Comparison of ENCODE assay signal across 8 cellular contexts in genomic region chr1:113904674-113905434, GRCh38.
A peak's percentile ranks its signal among the peaks of the same experiment; 100 is the strongest.
DNase-seq lines count a peak whose midpoint lies in the region; ATAC-seq and TF ChIP-seq lines count a peak whose summit lies in the region.

Gene AP4B1 (minus strand): TSS chr1:113904799. CDS start chr1:113904717, 82 bp downstream.
Gene DCLRE1B (plus strand): TSS chr1:113905326. CDS start chr1:113905587, 261 bp downstream.

- peak within 1 kb of the TSS; percentile 89 for H3K27ac ChIP-seq in 22Rv1

- peak within 1 kb of the TSS; percentile 68 for H3K4me3 ChIP-seq in astrocyte of the spinal cord (ENCODE audit: low read depth, low read length)
- peak within 1 kb of the TSS; percentile 98 for H3K4me3 ChIP-seq in retinal pigment epithelial cell (ENCODE audit: low read length)

- in situ Hi-C loops in astrocyte of the spinal cord (cut with HindIII; ENCODE audit: low sequenced_read_pairs) = no loop called here

- TF ChIP-seq CTCF in 22Rv1 (IDR thresholded peaks at IDR 0.05) (peak; percentile 72), astrocyte of the spinal cord (IDR thresholded peaks at IDR 0.05; ENCODE audit: low read depth, low read length) (peak; percentile 77), retinal pigment epithelial cell (conservative IDR thresholded peaks at IDR 0.05; ENCODE audit: low read depth, low read length) (peak; percentile 62)

- peak; percentile 97 to 98 for DNase-seq in NCI-H2081 (lab: John Stamatoyannopoulos, UW)
- DNase-seq in T1000 (lab: John Stamatoyannopoulos, UW) = peak; percentile 99
- peak; percentile 100 for DNase-seq in astrocyte of the spinal cord (ENCODE audit: low read depth, low spot score)
- peak; percentile 98 to 99 for DNase-seq in hippocampal formation (lab: John Stamatoyannopoulos, UW)
- DNase-seq in retinal pigment epithelial cell (ENCODE audit: low read depth) = peak; percentile 99

- ATAC-seq in GM18511 (IDR thresholded peaks at IDR 0.05; ENCODE audit: unreplicated experiment) (peak; percentile 92), HG03039 (IDR thresholded peaks at IDR 0.05; ENCODE audit: unreplicated experiment) (peak; percentile 89)

Comparison
In these comparisons a context has a peak if more than half of its experiments do, and no peak if none do; other contexts are left out.
1. Peak in every context shown above with its lines: DNase-seq, ATAC-seq, H3K4me3 ChIP-seq and H3K27ac ChIP-seq.